12 cellular contexts compared by ENCODE assay signal in the genomic region with DNA sequence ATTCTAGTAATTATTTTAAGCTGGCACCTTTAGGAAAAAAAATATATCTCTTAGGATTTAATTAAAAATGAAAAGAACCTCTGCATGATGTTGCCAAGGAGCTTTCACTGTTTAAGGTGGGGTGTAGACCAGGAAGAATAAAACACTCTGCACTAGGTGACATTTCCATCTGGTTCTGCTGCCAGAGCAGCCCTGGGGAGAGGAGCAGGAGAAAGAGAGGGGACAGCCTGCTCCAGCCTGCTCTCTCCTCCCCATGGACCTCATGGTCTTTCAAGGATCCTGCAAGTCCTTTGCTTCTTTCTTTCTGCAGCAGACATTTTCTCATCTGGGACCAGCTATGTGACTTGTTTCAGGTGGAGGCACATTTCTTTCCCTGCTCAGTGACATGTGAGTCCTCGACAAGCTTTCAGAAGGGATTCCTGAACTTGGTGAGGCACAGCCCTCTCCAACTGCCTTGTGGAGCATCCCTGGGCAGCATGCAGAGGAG. TPM values are rescaled to one million over a fixed set of nuclear protein-coding genes. Genes with fewer than 3 reads are reported as not detected.
"Had no signal": no experiment of that assay in that cellular context is flagged by ENCODE, and none has a peak within 500 bp of the region (broad histone marks: within the 10 kb centered on the region; RNA-seq: fewer than 3 reads in every experiment).

No MANE protein-coding gene starts in this region.

- H3K27me3 ChIP-seq: foreskin keratinocyte, tibial artery had no signal

- H3K4me3 ChIP-seq: left lung, tibial artery had no signal

- H3K27ac ChIP-seq: left lung had no signal

- ATAC-seq: activated naive CD8-positive, alpha-beta T cell treated with anti-CD3 and anti-CD28 coated beads, Interleukin-2, amount 50 U/mL, for 24 hours; stimulated activated naive CD8-positive, alpha-beta T cell treated with anti-CD3 and anti-CD28 coated beads, Interleukin-15, amount 100 ng/mL, for 72 hours had no signal

- H3K4me1 ChIP-seq: left lung had no signal

- DNase-seq: activated CD4-positive, alpha-beta memory T cell treated with anti-CD3 and anti-CD28 coated beads, Interleukin-2, amount 10 ng/mL, durations not matched to agents 7 days and 5 days; activated CD8-positive, alpha-beta memory T cell treated with anti-CD3 and anti-CD28 coated beads, Interleukin-2, amount 50 U/mL, for 48 hours; activated naive CD4-positive, alpha-beta T cell; activated naive CD8-positive, alpha-beta T cell treated with anti-CD3 and anti-CD28 coated beads, Interleukin-2, amount 50 U/mL, for 24 hours; foreskin keratinocyte; mesenchymal stem cell; SHP77; stimulated activated CD4-positive, alpha-beta T cell treated with anti-CD3 and anti-CD28 coated beads, Interleukin-2, amount 100 ng/mL, for 48 hours; stimulated activated naive CD8-positive, alpha-beta T cell treated with anti-CD3 and anti-CD28 coated beads, Interleukin-15, amount 100 ng/mL, for 72 hours; T-helper 2 cell; tibial artery had no signal

- H3K9me3 ChIP-seq: left lung, tibial artery had no signal

- H3K36me3 ChIP-seq: left lung, tibial artery had no signal

RNA-seq across cellular contexts. Expression of gene SSPN, which starts 45.0 kb away (rescaled TPM):
- total RNA-seq: activated CD4-positive, alpha-beta memory T cell treated with anti-CD3 and anti-CD28 coated beads, Interleukin-2, amount 10 ng/mL, durations not matched to agents 7 days and 5 days had no signal
